Comparison of ENCODE assay signal across 8 cellular contexts in the genomic region with DNA sequence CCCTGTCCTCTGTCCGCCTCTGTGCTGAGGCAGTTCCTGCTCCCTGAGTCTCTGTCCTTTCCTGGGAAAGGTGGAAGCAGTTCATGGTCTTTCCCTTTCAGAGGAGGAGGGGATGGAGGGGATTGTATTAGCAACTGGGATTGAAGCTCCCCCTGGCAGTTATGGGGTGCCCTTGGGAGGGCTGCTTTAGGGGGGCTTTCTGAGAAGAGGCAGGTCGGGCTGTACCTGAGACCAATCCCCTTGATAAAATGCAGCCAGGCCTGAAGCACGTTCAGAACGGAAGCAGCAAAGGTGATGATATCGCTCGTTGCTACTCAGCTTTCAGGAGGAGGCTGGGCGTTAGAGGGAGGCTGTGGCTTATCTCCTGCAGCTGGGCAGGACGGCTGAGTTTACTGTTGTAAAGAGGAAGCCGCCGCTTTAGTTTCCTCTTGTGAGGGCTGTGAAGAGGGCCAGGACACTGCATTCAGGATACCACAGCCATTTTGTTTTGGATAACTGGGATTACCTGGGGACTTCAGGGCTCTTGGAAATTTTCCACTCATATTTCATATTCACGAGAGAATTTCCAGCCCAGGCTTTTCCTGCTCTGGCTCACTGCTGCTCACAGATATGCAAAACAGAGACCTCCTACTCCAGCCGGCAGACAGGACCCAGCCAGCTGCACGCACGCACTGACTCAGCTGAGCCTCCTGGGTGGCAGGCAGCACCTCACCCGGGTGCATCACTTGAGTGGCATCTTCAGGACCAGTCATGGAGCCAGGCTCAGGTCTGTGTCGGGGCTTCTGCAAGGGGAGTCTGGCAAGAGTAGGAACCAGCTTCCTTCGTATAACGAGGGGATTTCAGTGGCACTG. TPM values are rescaled to one million over a fixed set of nuclear protein-coding genes. Genes with fewer than 3 reads are reported as not detected.
DNase-seq lines count a peak whose midpoint lies in the region; ATAC-seq lines count a peak whose summit lies in the region.

No MANE protein-coding gene starts in this region.

- no peaks in the 10 kb centered on the region for H3K79me2 ChIP-seq in mesendoderm (ENCODE audit: control insufficient read depth, insufficient read depth, low read length)

- no peak overlapping the region for H2BK15ac ChIP-seq in mesendoderm (replicated peaks; ENCODE audit: low read depth)

- no peak overlapping the region for H4K8ac ChIP-seq in mesendoderm (ENCODE audit: low read depth, low read length)

- peak overlapping the region; percentile 77 for H2BK5ac ChIP-seq in mesendoderm (ENCODE audit: low read length)

- ATAC-seq in GM18519 (IDR thresholded peaks at IDR 0.05; ENCODE audit: low FRiP score, unreplicated experiment) (peak; percentile 30), HG02981 (IDR thresholded peaks at IDR 0.05; ENCODE audit: unreplicated experiment) (peak; percentile 52)

- peak overlapping the region; percentile 27 for H2AK5ac ChIP-seq in mesendoderm (ENCODE audit: low read length)

- no peak overlapping the region for H3K4me3 ChIP-seq in mesendoderm (ENCODE audit: low read length)

- peak overlapping the region; percentile 56 for H3K4ac ChIP-seq in mesendoderm (ENCODE audit: low read depth, low read length)

- no peaks in the 10 kb centered on the region for H3K27me3 ChIP-seq in mesendoderm (ENCODE audit: insufficient read depth, low read length, poor library complexity)

- H3K4me2 ChIP-seq in mesendoderm (ENCODE audit: low read length): peak overlapping the region; percentile 5

- peak overlapping the region; percentile 90 for H4K5ac ChIP-seq in mesendoderm (ENCODE audit: low read length)

- H3K9ac ChIP-seq in mesendoderm (ENCODE audit: low read length): peak overlapping the region; percentile 30

- DNase-seq in A172 (ENCODE audit: low spot score) (peak; percentile 67), NCI-H2171 (lab: John Stamatoyannopoulos, UW) (peak; percentile 23), mesendoderm (peak; percentile 89)
- DNase-seq in activated CD4-positive, alpha-beta T cell treated with anti-CD3 and anti-CD28 coated beads for 1 hour: peak; percentile 61
- peak; percentile 33 for DNase-seq in stimulated activated CD8-positive, alpha-beta memory T cell treated with anti-CD3 and anti-CD28 coated beads, Interleukin-15, amount 100 ng/mL, for 1 hour (ENCODE audit: low read depth)

- peak overlapping the region; percentile 36 for H3K56ac ChIP-seq in mesendoderm (ENCODE audit: low read length)

- H3K27ac ChIP-seq in cingulate gyrus (ENCODE audit: low read depth, low read length) (peak overlapping the region; percentile 34), mesendoderm (ENCODE audit: low read depth, low read length) (no peak overlapping the region)

- H3K36me3 ChIP-seq in mesendoderm (ENCODE audit: control insufficient read depth, insufficient read depth, low read length): no peaks in the 10 kb centered on the region

- WGBS in mesendoderm (ENCODE audit: extremely low coverage, insufficient coverage, low lambda C conversion rate): no CpG with 5 or more reads among the region's 18 CpGs

- peaks cover 12% of the 10 kb centered on the region for H3K4me1 ChIP-seq in mesendoderm (ENCODE audit: control insufficient read depth, low read depth, low read length)

- peak overlapping the region; percentile 51 for H3K23ac ChIP-seq in mesendoderm (ENCODE audit: low read length)

- H3K18ac ChIP-seq in mesendoderm (ENCODE audit: low read length): peak overlapping the region; percentile 26

- H2BK120ac ChIP-seq in mesendoderm (ENCODE audit: low read depth, low read length): no peak overlapping the region

- no peaks in the 10 kb centered on the region for H3K79me1 ChIP-seq in mesendoderm (ENCODE audit: low read length)

RNA-seq across cellular contexts. Expression of a gene that starts 0.8 kb away (rescaled TPM):
- total RNA-seq in A172 (2014; rRNA removed; shearing (Covaris generic)): 1.6 and 3.9 TPM in 2 replicates
- 2.4 TPM for polyA plus RNA-seq in mesendoderm (2013, experiment 1 of 2)
- polyA plus RNA-seq in mesendoderm (2013, experiment 2 of 2): 2.3 TPM

Comparison
In these comparisons a context has a peak if more than half of its experiments do, and no peak if none do; other contexts are left out.
1. DNase-seq: peak in every context shown above with its lines; median percentile 89 in mesendoderm; 67 in A172; 61 in activated CD4-positive, alpha-beta T cell treated with anti-CD3 and anti-CD28 coated beads for 1 hour; 33 in stimulated activated CD8-positive, alpha-beta memory T cell treated with anti-CD3 and anti-CD28 coated beads, Interleukin-15, amount 100 ng/mL, for 1 hour; 23 in NCI-H2171.